In genomic region chr17:55601874-55602364, GRCh38 we compare ENCODE assay signal across 8 cellular contexts.
DNase-seq lines count a peak whose midpoint lies in the region; ATAC-seq and TF ChIP-seq lines count a peak whose summit lies in the region.

No MANE protein-coding gene starts in this region.

- H3K36me3 Mint-ChIP-seq in immature natural killer cell, result peaks cover 0 to 6% (median 5%) of the 10 kb centered on the region in 3 donors

- H3K4me2 ChIP-seq in OCI-LY7 (ENCODE audit: low read length) (no peak overlapping the region), osteoblast (ENCODE audit: insufficient read depth, low read length) (no peak overlapping the region)

- no peak overlapping the region for H3K4me3 ChIP-seq in OCI-LY7 (ENCODE audit: low read depth, low read length, poor library complexity, severe bottlenecking)
- H3K4me3 ChIP-seq in osteoblast (ENCODE audit: insufficient read depth, low read length), result no peak overlapping the region

- H3K9me3 ChIP-seq in OCI-LY7 (ENCODE audit: low read length) (peaks cover 15% of the 10 kb centered on the region), osteoblast (ENCODE audit: low read depth, low read length) (no peaks in the 10 kb centered on the region)

- POLR2A ChIA-PET in OCI-LY7 (lab: Charles Lee), result interaction anchor here (0.6 to 0.7 kb wide), 2 partner anchors 66 to 176 kb away, joined by 3 to 5 read pairs; no protein-coding TSS in a partner anchor

- H3K27ac ChIP-seq in OCI-LY7 (ENCODE audit: low read depth, low read length, poor library complexity, severe bottlenecking) (no peak overlapping the region), osteoblast (ENCODE audit: low read depth, low read length) (no peak overlapping the region)

- CTCF ChIA-PET in OCI-LY7 (lab: Charles Lee; ENCODE audit: unreplicated experiment), result interaction anchor here (0.8 kb wide), 1 partner anchor 33 kb away, joined by 3 read pairs; no protein-coding TSS in a partner anchor

- H3K9me2 ChIP-seq in OCI-LY7 (ENCODE audit: insufficient read depth, low read length), result no peaks in the 10 kb centered on the region

- peak; percentile 48 for DNase-seq in NCI-H82 (lab: John Stamatoyannopoulos, UW)
- DNase-seq in NCI-H82 treated with DMSO at 0.1 percent for 48 hours (lab: John Stamatoyannopoulos, UW; ENCODE audit: unreplicated experiment), result no peak
- DNase-seq in OCI-LY7 (ENCODE audit: low spot score), result peak; percentile 26
- peak; percentile 57 for DNase-seq in ecto neural progenitor cell (ENCODE audit: low spot score)
- DNase-seq in osteoblast (ENCODE audit: insufficient read length, low spot score, missing footprints), result peak; percentile 64
- no peak for DNase-seq in immature natural killer cell

- ATAC-seq in HG02885 (IDR thresholded peaks at IDR 0.05; ENCODE audit: poor library complexity, unreplicated experiment) (peak; percentile 59), GM18498 (IDR thresholded peaks at IDR 0.05; ENCODE audit: unreplicated experiment) (no peak)

- intact Hi-C loops in OCI-LY7 (cut with micrococcal nuclease; ENCODE audit: unreplicated experiment), result loop anchor here (2.0 kb wide), 1 partner anchor 75 kb away; no protein-coding TSS in a partner anchor

- H3K27ac Mint-ChIP-seq in immature natural killer cell, result no peak overlapping the region

- H2AFZ ChIP-seq in OCI-LY7 (ENCODE audit: low read length) (no peak overlapping the region), osteoblast (ENCODE audit: low read length) (no peak overlapping the region)

- H3K4me3 Mint-ChIP-seq in immature natural killer cell, result no peak overlapping the region

- H3K4me1 ChIP-seq in OCI-LY7 (ENCODE audit: insufficient read depth, low read length, poor library complexity, severe bottlenecking), result no peaks in the 10 kb centered on the region
- H3K4me1 ChIP-seq in osteoblast (ENCODE audit: insufficient read depth, low read length), result no peaks in the 10 kb centered on the region

- H3K4me1 Mint-ChIP-seq in immature natural killer cell, result no peaks in the 10 kb centered on the region

- H3K79me2 ChIP-seq in OCI-LY7 (ENCODE audit: insufficient read depth, low read depth, low read length) (no peaks in the 10 kb centered on the region), osteoblast (ENCODE audit: insufficient read depth, low read length) (no peaks in the 10 kb centered on the region)

- H4K20me1 ChIP-seq in OCI-LY7 (ENCODE audit: insufficient read depth, low read length) (no peaks in the 10 kb centered on the region), osteoblast (ENCODE audit: insufficient read depth, low read length) (no peaks in the 10 kb centered on the region)

- H3K27me3 Mint-ChIP-seq in immature natural killer cell (ENCODE audit: low read depth in 3 of 3), result peaks cover 0 to 7% (median 2%) of the 10 kb centered on the region in 3 donors

- peaks cover 18 to 36% (median 32%) of the 10 kb centered on the region in 6 donors for H3K9me3 Mint-ChIP-seq in immature natural killer cell

- TF ChIP-seq CTCF in OCI-LY7 (conservative IDR thresholded peaks at IDR 0.05; ENCODE audit: low read length), result peak; percentile 78
- peak; percentile 92 for TF ChIP-seq CTCF in osteoblast (IDR thresholded peaks at IDR 0.05; ENCODE audit: extremely low read depth, low read depth, low read length)

- H3K36me3 ChIP-seq in OCI-LY7 (ENCODE audit: insufficient read depth, low read length), result no peaks in the 10 kb centered on the region
- H3K36me3 ChIP-seq in osteoblast (ENCODE audit: insufficient read depth, low read length), result no peaks in the 10 kb centered on the region

- no TSS peak for BruUV-seq in OCI-LY7 (replicated peaks; lab: Mats Ljungman, UMichigan)

- peaks cover 4% of the 10 kb centered on the region for H3K27me3 ChIP-seq in osteoblast (ENCODE audit: insufficient read depth, low read length)

Comparison
In these comparisons a context has a peak if more than half of its experiments do, and no peak if none do; other contexts are left out.
1. DNase-seq: peak in NCI-H82 (single experiment), OCI-LY7 (single experiment), ecto neural progenitor cell (single experiment) and osteoblast (single experiment); none in NCI-H82 treated with DMSO at 0.1 percent for 48 hours (single experiment) and immature natural killer cell (0 of 3).